Comparison of ENCODE assay signal across 1 cellular context in genomic region chr1:22471078-22471477, GRCh38.
TF ChIP-seq lines count a peak whose summit lies in the region.

No MANE protein-coding gene starts in this region.

TF ChIP-seq in IMR-90, 13 proteins besides CTCF, POLR2A, EP300 and RAD21 (continued from another document):
- no peak for TF ChIP-seq USF2 (IDR thresholded peaks at IDR 0.05; ENCODE audit: low read depth, low read length)
